In the genomic region with DNA sequence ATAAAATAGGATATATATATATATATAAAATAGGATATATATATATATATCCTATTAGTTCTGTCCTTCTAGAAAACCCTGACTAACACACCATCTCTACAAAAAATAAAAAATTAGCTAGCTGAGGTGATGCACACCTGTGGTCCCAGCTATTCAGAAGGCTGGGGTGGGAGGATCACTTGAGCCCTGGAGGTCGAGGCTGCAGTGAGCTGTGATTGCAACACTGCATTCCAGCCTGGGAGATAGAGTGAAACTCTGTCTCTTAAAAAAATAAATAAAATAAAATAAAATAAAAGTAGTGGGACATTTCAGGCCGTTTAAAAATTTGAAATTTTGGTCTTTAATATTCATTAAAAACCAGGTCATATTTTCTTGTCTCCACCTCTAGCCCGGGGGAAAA, we compare ENCODE assay signal across 16 cellular contexts. TPM values are rescaled to one million over a fixed set of nuclear protein-coding genes. Genes with fewer than 3 reads are reported as not detected.
A peak's percentile ranks its signal among the peaks of the same experiment; 100 is the strongest.
DNase-seq lines count a peak whose midpoint lies in the region; ATAC-seq and TF ChIP-seq lines count a peak whose summit lies in the region.
"Had no signal": no experiment of that assay in that cellular context is flagged by ENCODE, and none has a peak within 500 bp of the region (broad histone marks: within the 10 kb centered on the region; RNA-seq: fewer than 3 reads in every experiment).

No MANE protein-coding gene starts in this region.

- no TSS peak for BruUV-seq in IMR-90 (replicated peaks; lab: Mats Ljungman, UMichigan)
- BruUV-seq in PC-9 (replicated peaks; lab: Mats Ljungman, UMichigan): no TSS peak

- H3K4me3 ChIP-seq in IMR-90 (ENCODE audit: insufficient read depth, low read depth, low read length) (no peak overlapping the region), PC-9 (no peak overlapping the region)
- H3K4me3 ChIP-seq: BLaER1 treated with 17β-estradiol and CSF1 and Interleukin-3, amounts not matched to agents 10 nM and 100 nM; GM23338 had no signal

- H2AK9ac ChIP-seq in IMR-90 (replicated peaks; ENCODE audit: low read depth, low read length, poor library complexity): no peak overlapping the region

- TF ChIP-seq POLR2A in IMR-90 (IDR thresholded peaks at IDR 0.05; ENCODE audit: low read depth, low read length): no peak

- H3K36me3 ChIP-seq in IMR-90 (ENCODE audit: control insufficient read depth, insufficient read depth, low read length) (no peaks in the 10 kb centered on the region), PC-9 (ENCODE audit: low read depth) (no peaks in the 10 kb centered on the region)
- H3K36me3 ChIP-seq: BLaER1 treated with 17β-estradiol and CSF1 and Interleukin-3, amounts not matched to agents 10 nM and 100 nM had no signal

- TF ChIP-seq CTCF in IMR-90 (conservative IDR thresholded peaks at IDR 0.05; ENCODE audit: low read depth, low read length) (no peak), PC-9 (conservative IDR thresholded peaks at IDR 0.05) (no peak), neural crest cell (conservative IDR thresholded peaks at IDR 0.05) (no peak), foreskin keratinocyte (conservative IDR thresholded peaks at IDR 0.05) (no peak)

- H2BK120ac ChIP-seq in IMR-90 (ENCODE audit: low read depth, low read length): no peak overlapping the region

- H3K4me1 Mint-ChIP-seq in neural crest cell: peaks cover 7% of the 10 kb centered on the region
- H3K4me1 Mint-ChIP-seq: GM23338 had no signal

- H2AFZ ChIP-seq in IMR-90 (replicated peaks; ENCODE audit: low read length, poor library complexity): no peak overlapping the region
- H2AFZ ChIP-seq in PC-9: no peak overlapping the region
- H2AFZ ChIP-seq: GM23338 had no signal

- H3K79me1 ChIP-seq in IMR-90 (ENCODE audit: low read depth in 1 of 2, low read length in 2 of 2): peaks cover 3 to 8% of the 10 kb centered on the region in 2 experiments; a peak in 3 of 4 replicates

- in situ Hi-C loops in IMR-90 (cut with MboI; ENCODE audit: low sequenced_read_pairs): no loop called here

- H3K4me1 ChIP-seq in IMR-90 (ENCODE audit: control insufficient read depth, insufficient read depth, low read length): peaks cover 2% of the 10 kb centered on the region
- peaks cover 50% of the 10 kb centered on the region for H3K4me1 ChIP-seq in PC-9 (replicated peaks; ENCODE audit: insufficient read depth)
- peaks cover 4% of the 10 kb centered on the region for H3K4me1 ChIP-seq in foreskin keratinocyte

- no peaks in the 10 kb centered on the region for H3K36me3 Mint-ChIP-seq in neural crest cell (ENCODE audit: low read depth)

- POLR2A ChIA-PET in IMR-90 (lab: Charles Lee; ENCODE audit: unreplicated experiment) (no interaction called here), PC-9 (lab: Charles Lee; ENCODE audit: unreplicated experiment) (no interaction called here)

- no peak overlapping the region for H3K4ac ChIP-seq in IMR-90 (ENCODE audit: low read depth, low read length)

- no peak overlapping the region for H4K8ac ChIP-seq in IMR-90 (ENCODE audit: low read depth in 2 of 2, low read length in 2 of 2)

- peaks cover 3% of the 10 kb centered on the region for H3K27me3 Mint-ChIP-seq in neural crest cell (ENCODE audit: low read depth)
- H3K27me3 Mint-ChIP-seq: B cell had no signal

- WGBS in IMR-90 (ENCODE audit: extremely low coverage in 2 of 2, insufficient read length in 1 of 2), 2 experiments: no CpG with 5 or more reads among the region's 3 CpGs

- H3K9me2 ChIP-seq in PC-9 (ENCODE audit: insufficient read depth): no peaks in the 10 kb centered on the region

- H3K79me2 ChIP-seq in PC-9 (ENCODE audit: low read depth): peaks cover 28% of the 10 kb centered on the region

- H2BK15ac ChIP-seq in IMR-90 (ENCODE audit: low read depth, low read length): no peak overlapping the region

- H3K4me2 ChIP-seq in IMR-90 (ENCODE audit: low read depth, low read length) (no peak overlapping the region), PC-9 (no peak overlapping the region)
- H3K4me2 ChIP-seq: GM23338 had no signal

- peak overlapping the region; percentile 67 for H3K4me3 Mint-ChIP-seq in neural crest cell
- H3K4me3 Mint-ChIP-seq: B cell; CD8-positive, alpha-beta T cell; GM23338 had no signal

- H3K18ac ChIP-seq in IMR-90 (ENCODE audit: low read depth, low read length): no peak overlapping the region

- no peak overlapping the region for H3K27ac Mint-ChIP-seq in neural crest cell (ENCODE audit: unreplicated experiment)
- H3K27ac Mint-ChIP-seq: B cell; CD8-positive, alpha-beta T cell; GM23338 had no signal

- no peak overlapping the region for H3K27ac ChIP-seq in IMR-90 (ENCODE audit: insufficient read depth, low read length)
- H3K27ac ChIP-seq in PC-9: 0 out of 2 replicates have a peak overlapping the region, but pooled peaks have one; percentile 20
- H3K27ac ChIP-seq in epithelial cell of prostate: peak overlapping the region; percentile 86
- no peak overlapping the region for H3K27ac ChIP-seq in foreskin keratinocyte
- H3K27ac ChIP-seq: BLaER1 treated with 17β-estradiol and CSF1 and Interleukin-3, amounts not matched to agents 10 nM and 100 nM; HL-60 had no signal

- H4K5ac ChIP-seq in IMR-90 (ENCODE audit: low read depth, low read length): no peak overlapping the region

- no peak overlapping the region for H3K23ac ChIP-seq in IMR-90 (ENCODE audit: low read depth, low read length)

- intact Hi-C loops in IMR-90 (cut with micrococcal nuclease): no loop called here
- intact Hi-C loops in PC-9 (cut with micrococcal nuclease; ENCODE audit: unreplicated experiment): loop anchor here (5.0 to 10.0 kb wide), 3 partner anchors 58 to 130 kb away; a partner anchor contains a TSS

- CTCF ChIA-PET in IMR-90 (lab: Yijun Ruan, JAX): no interaction called here
- CTCF ChIA-PET in PC-9 (lab: Charles Lee): no interaction called here

- H3K9me3 ChIP-seq in IMR-90 (ENCODE audit: control insufficient read depth, insufficient read depth, low read length) (no peaks in the 10 kb centered on the region), PC-9 (ENCODE audit: insufficient read depth, low read depth) (no peaks in the 10 kb centered on the region)
- H3K9me3 ChIP-seq: BLaER1 treated with 17β-estradiol and CSF1 and Interleukin-3, amounts not matched to agents 10 nM and 100 nM had no signal

- no peaks in the 10 kb centered on the region; the same call in 1 of the 2 replicates for H3K27me3 ChIP-seq in IMR-90 (ENCODE audit: control insufficient read depth, insufficient read depth, low read length)
- H3K27me3 ChIP-seq in PC-9 (ENCODE audit: insufficient read depth, low read depth): no peaks in the 10 kb centered on the region
- no peaks in the 10 kb centered on the region for H3K27me3 ChIP-seq in foreskin keratinocyte
- H3K27me3 ChIP-seq: BLaER1 treated with 17β-estradiol and CSF1 and Interleukin-3, amounts not matched to agents 10 nM and 100 nM had no signal

- H3K14ac ChIP-seq in IMR-90 (replicated peaks; ENCODE audit: low read depth, low read length): no peak overlapping the region

- H3K9ac ChIP-seq in IMR-90 (ENCODE audit: low read depth, low read length): no peak overlapping the region
- H3K9ac ChIP-seq: BLaER1 treated with 17β-estradiol and CSF1 and Interleukin-3, amounts not matched to agents 10 nM and 100 nM had no signal

- no peak overlapping the region for H4K91ac ChIP-seq in IMR-90 (ENCODE audit: insufficient read depth, low read depth, low read length)

- H3F3A ChIP-seq in PC-9 (ENCODE audit: insufficient read depth, low read depth): peaks cover 46% of the 10 kb centered on the region

- no peak overlapping the region for H2AK5ac ChIP-seq in IMR-90 (ENCODE audit: low read depth, low read length)

- ATAC-seq in IMR-90 (ENCODE audit: low read depth) (no peak), foreskin keratinocyte (no peak)
- ATAC-seq: CD8-positive, alpha-beta T cell; GM23338 had no signal

- no peak for TF ChIP-seq RAD21 in IMR-90 (IDR thresholded peaks at IDR 0.05; ENCODE audit: low read length)

- no peak overlapping the region for H2BK5ac ChIP-seq in IMR-90 (ENCODE audit: low read depth, low read length, poor library complexity, severe bottlenecking)

- H4K20me1 ChIP-seq in IMR-90 (ENCODE audit: insufficient read depth, low read length) (no peaks in the 10 kb centered on the region), PC-9 (ENCODE audit: insufficient read depth) (no peaks in the 10 kb centered on the region)

- peaks cover 12% of the 10 kb centered on the region for H3K9me1 ChIP-seq in IMR-90 (ENCODE audit: insufficient read depth, low read length)

- no peaks in the 10 kb centered on the region for H3K9me3 Mint-ChIP-seq in neural crest cell
- H3K9me3 Mint-ChIP-seq: CD8-positive, alpha-beta T cell had no signal

- H2BK20ac ChIP-seq in IMR-90 (ENCODE audit: low read depth, low read length): no peak overlapping the region

- DNase-seq in IMR-90: no peak
- DNase-seq in PC-9: no peak
- no peak for DNase-seq in epithelial cell of prostate (ENCODE audit: low read depth, low spot score)
- DNase-seq in neural crest cell (ENCODE audit: low read depth, low spot score): no peak
- DNase-seq in 8988T: no peak
- no peak for DNase-seq in glomerular visceral epithelial cell (ENCODE audit: extremely low spot score)
- no peak for DNase-seq in foreskin keratinocyte
- DNase-seq: Calu3; CD8-positive, alpha-beta T cell; DMS79 treated with DMSO at 0.1 percent for 48 hours; GF-D8; HCEC 1CT had no signal

- H3K56ac ChIP-seq in IMR-90 (ENCODE audit: extremely low read depth, insufficient read depth, low read length): no peak overlapping the region

- dilution Hi-C loops in IMR-90 (cut with HindIII; ENCODE audit: low sequenced_read_pairs, unreplicated experiment): no loop called here

TF ChIP-seq in IMR-90, 13 proteins besides CTCF, POLR2A, EP300 and RAD21:
- no peak for TF ChIP-seq RCOR1 (IDR thresholded peaks at IDR 0.05; ENCODE audit: insufficient replicate concordance, low read length)
- no peak for TF ChIP-seq MAFK (IDR thresholded peaks at IDR 0.05; ENCODE audit: low read depth, low read length)
- no peak for TF ChIP-seq NFE2L2 (IDR thresholded peaks at IDR 0.05; ENCODE audit: low read depth, low read length)
- peak; percentile 67 for TF ChIP-seq CEBPB (IDR thresholded peaks at IDR 0.05; ENCODE audit: low read depth, low read length)

RNA-seq across cellular contexts. Expression of a gene that starts 4.2 kb away (rescaled TPM):
- total RNA-seq in IMR-90 (2012; rRNA removed) (18.3 and 23.3 TPM in 2 replicates), PC-9 (2021) (24.9 and 28.0 TPM in 2 replicates), neural crest cell (49.0 and 49.4 TPM in 2 replicates), foreskin keratinocyte (26.5 and 28.0 TPM in 2 replicates)
- polyA plus RNA-seq in IMR-90 (2012; rRNA removed) (18.1 and 20.2 TPM in 2 replicates), foreskin keratinocyte (31.8 and 37.0 TPM in 2 replicates)
- 12.4 and 18.5 TPM in 2 replicates for polyA plus RNA-seq in IMR-90 (2012; cell fraction: cytosol; rRNA removed)
- polyA plus RNA-seq in IMR-90 (2012; cell fraction: nucleus; rRNA removed; ENCODE audit: low replicate concordance): 28.8 and 33.8 TPM in 2 replicates

RNA-seq across cellular contexts. Expression of a gene that starts 9.0 kb away (rescaled TPM):
- total RNA-seq in IMR-90 (2012; rRNA removed) (6.1 and 6.9 TPM in 2 replicates), PC-9 (2021) (88.5 and 136 TPM in 2 replicates), neural crest cell (37.1 and 40.9 TPM in 2 replicates), foreskin keratinocyte (49.5 and 63.0 TPM in 2 replicates)
- polyA plus RNA-seq in IMR-90 (2012; rRNA removed) (71.7 and 87.4 TPM in 2 replicates), foreskin keratinocyte (123 and 183 TPM in 2 replicates)
- polyA plus RNA-seq in IMR-90 (2012; cell fraction: cytosol; rRNA removed): 31.9 and 61.6 TPM in 2 replicates
- polyA plus RNA-seq in IMR-90 (2012; cell fraction: nucleus; rRNA removed; ENCODE audit: low replicate concordance): 16.5 and 24.5 TPM in 2 replicates

Comparison
In these comparisons a context has a peak if more than half of its experiments do, and no peak if none do; other contexts are left out.
1. H3K27ac ChIP-seq: peak in PC-9 (single experiment) and epithelial cell of prostate (single experiment); none in IMR-90 (single experiment) and foreskin keratinocyte (single experiment).